11 cellular contexts compared by ENCODE assay signal in the genomic region with DNA sequence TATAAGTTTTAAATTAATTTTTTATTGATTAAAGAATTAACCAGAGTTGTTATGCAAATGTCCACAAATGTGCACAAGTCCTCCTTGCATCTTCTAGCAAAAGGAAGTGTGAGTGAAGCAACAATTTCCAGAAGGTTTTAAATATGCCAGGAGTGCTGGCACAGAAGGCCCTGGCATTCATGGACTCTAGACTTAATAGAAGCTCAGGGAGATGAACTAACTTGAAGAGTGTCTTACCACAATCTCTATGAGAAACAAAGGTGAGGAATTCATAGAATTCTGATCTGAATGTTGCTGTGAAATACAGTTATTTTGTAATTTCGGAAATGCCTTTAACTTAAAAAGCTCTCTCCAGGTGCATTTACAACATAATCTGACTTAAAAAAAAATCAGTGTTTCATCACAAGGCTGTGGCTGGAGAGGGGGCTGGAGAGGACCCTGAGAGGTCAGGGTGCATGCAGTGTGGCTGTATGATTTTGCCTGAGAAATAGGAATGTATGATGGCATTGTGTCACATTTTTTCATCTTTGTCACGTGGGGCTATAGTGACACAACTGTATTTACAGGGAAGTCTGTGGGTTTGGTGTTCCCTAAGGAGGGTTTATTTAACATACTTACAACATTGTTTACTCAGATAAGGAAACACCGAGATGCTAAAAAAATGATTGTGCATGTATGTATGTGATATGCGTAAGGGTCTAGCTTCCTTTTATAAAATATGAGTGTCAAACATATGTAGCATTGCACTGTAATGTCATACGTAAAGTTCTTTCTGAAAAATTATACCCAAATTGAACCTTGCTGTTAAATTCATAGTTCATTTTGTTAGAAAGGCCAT.
DNase-seq lines count a peak whose midpoint lies in the region; ATAC-seq, FAIRE-seq and TF ChIP-seq lines count a peak whose summit lies in the region.
"Had no signal": no experiment of that assay in that cellular context is flagged by ENCODE, and none has a peak within 500 bp of the region (broad histone marks: within the 10 kb centered on the region; RNA-seq: fewer than 3 reads in every experiment).

No MANE protein-coding gene starts in this region.

- H3K36me3 Mint-ChIP-seq in memory B cell, result peaks cover 4% of the 10 kb centered on the region

- peaks cover 64% of the 10 kb centered on the region for H3K4me1 Mint-ChIP-seq in memory B cell

- in situ Hi-C loops in K562 (cut with MboI), result no loop called here

- intact Hi-C loops in K562 (cut with micrococcal nuclease), result no loop called here

- peak; percentile 13 to 21 for DNase-seq in HL-60 (ENCODE audit: low read depth in 1 of 2, low spot score in 1 of 2)
- DNase-seq in K562 (ENCODE audit: extremely low read depth in 1 of 4, low spot score in 3 of 4), result no peak
- no peak for DNase-seq in memory B cell (ENCODE audit: low spot score in 2 of 2)
- no peak for DNase-seq in midbrain (lab: John Stamatoyannopoulos, UW)
- no peak for DNase-seq in stimulated activated CD4-positive, alpha-beta T cell treated with anti-CD3 and anti-CD28 coated beads, Interleukin-4, amount 100 ng/mL, for 1 hour
- DNase-seq: heart right ventricle, SHP77, spleen had no signal

- no peaks in the 10 kb centered on the region for H3K36me3 ChIP-seq in K562 (ENCODE audit: control insufficient read depth, insufficient read depth, low read length)
- H3K36me3 ChIP-seq: heart right ventricle, spleen had no signal

- CTCF ChIA-PET in K562 (lab: Yijun Ruan, JAX; ENCODE audit: low intra/inter-chr PET ratio), result no interaction called here

- 66% methylated on average over 5 of the region's 5 CpGs for WGBS in K562 (ENCODE audit: insufficient coverage, low coverage, missing lambda C conversion rate)

- H2AFZ ChIP-seq in K562 (ENCODE audit: low read depth, low read length), result no peak overlapping the region

- peak; percentile 11 for FAIRE-seq in K562 (lab: Jason Lieb, UNC)

- H3K9me3 ChIP-seq in K562 (replicated peaks; ENCODE audit: control insufficient read depth, insufficient read depth, low read depth, low read length), result no peaks in the 10 kb centered on the region
- H3K9me3 ChIP-seq: heart right ventricle, spleen had no signal

- no peaks in the 10 kb centered on the region for H3K27me3 ChIP-seq in HL-60 (ENCODE audit: insufficient read depth, poor library complexity, severe bottlenecking)
- no peaks in the 10 kb centered on the region for H3K27me3 ChIP-seq in K562 (ENCODE audit: control insufficient read depth in 2 of 2, insufficient read depth in 2 of 2, low read length in 2 of 2)
- H3K27me3 ChIP-seq: heart right ventricle, spleen had no signal

- ATAC-seq in K562 (no peak), memory B cell (ENCODE audit: low read depth) (no peak), GM21576 (IDR thresholded peaks at IDR 0.05; ENCODE audit: unreplicated experiment) (no peak)
- ATAC-seq: activated CD4-positive, CD25-positive, alpha-beta regulatory T cell treated with anti-CD3 and anti-CD28 coated beads, Interleukin-2, amount 50 U/mL, for 24 hours had no signal

- no peaks in the 10 kb centered on the region for H3K27me3 Mint-ChIP-seq in memory B cell

- H3K9me1 ChIP-seq in K562 (ENCODE audit: control insufficient read depth, insufficient read depth, low read length), result no peaks in the 10 kb centered on the region

- no TSS peak for BruUV-seq in K562 (replicated peaks; lab: Mats Ljungman, UMichigan)

- no peak for TF ChIP-seq RAD21 in K562 (CRISPR knock-in tag; conservative IDR thresholded peaks at IDR 0.05 in 1 of 2, IDR thresholded peaks at IDR 0.05 in 1 of 2)

- peak overlapping the region; percentile 81 for H3K27ac Mint-ChIP-seq in memory B cell

- H3K79me2 ChIP-seq in K562 (ENCODE audit: control insufficient read depth, insufficient read depth, low read length), result peaks cover 60% of the 10 kb centered on the region

- peaks cover 11 to 20% of the 10 kb centered on the region in 2 experiments for H3K4me1 ChIP-seq in K562 (replicated peaks in 1 of 2; ENCODE audit: control insufficient read depth in 2 of 2, insufficient read depth in 2 of 2, low read length in 2 of 2)

- H3K9ac ChIP-seq in K562 (ENCODE audit: insufficient read depth in 1 of 2, low read depth in 2 of 2, low read length in 2 of 2), result no peak overlapping the region

- TF ChIP-seq EP300 in K562 (IDR thresholded peaks at IDR 0.05; ENCODE audit: low read length), result no peak

- no peak overlapping the region for H3K27ac ChIP-seq in HL-60 (replicated peaks)
- H3K27ac ChIP-seq in K562 (ENCODE audit: extremely low read depth, low read depth, low read length), result no peak overlapping the region
- peak overlapping the region; percentile 23 for H3K27ac ChIP-seq in temporal lobe (ENCODE audit: low read depth, low read length)

- POLR2A ChIA-PET in K562 (lab: Yijun Ruan, JAX), result interaction anchor here (0.6 to 1.4 kb wide), 2 partner anchors 12 to 229 kb away, joined by 3 read pairs; no protein-coding TSS in a partner anchor

- TF ChIP-seq CTCF in HL-60 (IDR thresholded peaks at IDR 0.05; ENCODE audit: insufficient read depth, low read length) (no peak), K562 (IDR thresholded peaks at IDR 0.05 in 2 of 3, conservative IDR thresholded peaks at IDR 0.05 in 1 of 3; ENCODE audit: insufficient read depth in 2 of 3, low read depth in 1 of 3, low read length in 3 of 3) (no peak)

- no peak overlapping the region for H3K4me3 ChIP-seq in HL-60 (replicated peaks; ENCODE audit: insufficient read depth, low read length)
- no peak overlapping the region for H3K4me3 ChIP-seq in K562
- H3K4me3 ChIP-seq: heart right ventricle, spleen had no signal

- no peak for TF ChIP-seq POLR2A in K562 (conservative IDR thresholded peaks at IDR 0.05)

- H4K20me1 ChIP-seq in K562 (replicated peaks; ENCODE audit: control insufficient read depth, insufficient read depth, low read length), result peaks cover 8% of the 10 kb centered on the region; the same call in 1 of the 2 replicates

- no peak overlapping the region for H3K4me2 ChIP-seq in K562 (ENCODE audit: insufficient read depth, low read length)

- no peaks in the 10 kb centered on the region for H3K9me3 Mint-ChIP-seq in memory B cell

- H3K4me3 Mint-ChIP-seq in memory B cell, result peak overlapping the region; percentile 4

TF ChIP-seq in K562, 482 proteins besides CTCF, POLR2A, EP300 and RAD21:
- TF ChIP-seq RAD51 (IDR thresholded peaks at IDR 0.05; ENCODE audit: borderline replicate concordance, low read depth) (0 out of 2 replicates have a peak, but pooled peaks have one; percentile 19), FOXA3 (CRISPR knock-in tag; conservative IDR thresholded peaks at IDR 0.05 in 1 of 2, IDR thresholded peaks at IDR 0.05 in 1 of 2) (0 out of 4 replicates have a peak, but pooled peaks of 1 of the 2 experiments have one; percentile 28), ZNF143 (CRISPR knock-in tag; IDR thresholded peaks at IDR 0.05) (no peak)
TF ChIP-seq in K562: peak in this region for 2.

Comparison
In these comparisons a context has a peak if more than half of its experiments do, and no peak if none do; other contexts are left out.
1. DNase-seq: peak in HL-60 (2 of 2); none in K562 (0 of 4), memory B cell (0 of 2), midbrain (single experiment) and stimulated activated CD4-positive, alpha-beta T cell treated with anti-CD3 and anti-CD28 coated beads, Interleukin-4, amount 100 ng/mL, for 1 hour (single experiment).